Comparison of ENCODE assay signal across 18 cellular contexts in genomic region chr6:145018027-145018426, GRCh38.
DNase-seq lines count a peak whose midpoint lies in the region; ATAC-seq and TF ChIP-seq lines count a peak whose summit lies in the region.
"Had no signal": no experiment of that assay in that cellular context is flagged by ENCODE, and none has a peak within 500 bp of the region (broad histone marks: within the 10 kb centered on the region; RNA-seq: fewer than 3 reads in every experiment).

No MANE protein-coding gene starts in this region.

- BruUV-seq in HCT116 (replicated peaks; lab: Mats Ljungman, UMichigan) = no TSS peak

- intact Hi-C loops in HCT116 (cut with micrococcal nuclease) = no loop called here
- intact Hi-C loops in activated T-helper 2 cell treated with anti-CD3 and anti-CD28 coated beads, Interferon-gamma antibody, Interleukin-2, Interleukin-4, amounts not matched to agents 10 μg/mL and 5 μg/mL and 100 μg/mL, durations not matched to agents 14 hours and 24 hours and 36 hours (cut with micrococcal nuclease) = loop anchor here (10.0 kb wide), 1 partner anchor 293 kb away; no protein-coding TSS in a partner anchor

- H3K27me3 Mint-ChIP-seq in GM23338 (ENCODE audit: insufficient read depth, low read depth, poor library complexity) (no peaks in the 10 kb centered on the region), nephron progenitor cell (ENCODE audit: low read depth, poor library complexity) (no peaks in the 10 kb centered on the region), type B pancreatic cell (no peaks in the 10 kb centered on the region)
- no peaks in the 10 kb centered on the region for H3K27me3 Mint-ChIP-seq in activated T-helper 2 cell treated with anti-CD3 and anti-CD28 coated beads, Interferon-gamma antibody, Interleukin-2, Interleukin-4, amounts not matched to agents 10 μg/mL and 5 μg/mL and 100 μg/mL, durations not matched to agents 14 hours and 24 hours and 36 hours (ENCODE audit: low read depth)

- TF ChIP-seq POLR2A in HCT116 (IDR thresholded peaks at IDR 0.05; ENCODE audit: borderline replicate concordance, extremely low read depth, insufficient read depth, insufficient read length) = no peak

- H3K4me3 Mint-ChIP-seq in GM23338 (no peak overlapping the region), nephron progenitor cell (no peak overlapping the region), type B pancreatic cell (no peak overlapping the region)
- H3K4me3 Mint-ChIP-seq in activated T-helper 2 cell treated with anti-CD3 and anti-CD28 coated beads, Interferon-gamma antibody, Interleukin-2, Interleukin-4, amounts not matched to agents 10 μg/mL and 5 μg/mL and 100 μg/mL, durations not matched to agents 14 hours and 24 hours and 36 hours (ENCODE audit: low read depth) = no peak overlapping the region
- H3K4me3 Mint-ChIP-seq: B cell; CD8-positive, alpha-beta T cell had no signal

- H3K9me2 ChIP-seq in GM23338 (ENCODE audit: insufficient read depth) = no peaks in the 10 kb centered on the region
- H3K9me2 ChIP-seq in HCT116 (ENCODE audit: insufficient read depth) = no peaks in the 10 kb centered on the region

- H3K9me3 Mint-ChIP-seq in GM23338 (no peaks in the 10 kb centered on the region), nephron progenitor cell (no peaks in the 10 kb centered on the region), type B pancreatic cell (no peaks in the 10 kb centered on the region)
- H3K9me3 Mint-ChIP-seq in activated T-helper 2 cell treated with anti-CD3 and anti-CD28 coated beads, Interferon-gamma antibody, Interleukin-2, Interleukin-4, amounts not matched to agents 10 μg/mL and 5 μg/mL and 100 μg/mL, durations not matched to agents 14 hours and 24 hours and 36 hours = no peaks in the 10 kb centered on the region
- H3K9me3 Mint-ChIP-seq: CD8-positive, alpha-beta T cell had no signal

- H3K4me3 ChIP-seq in GM23338 (no peak overlapping the region), HCT116 (replicated peaks in 1 of 2; ENCODE audit: low read depth in 1 of 2, low read length in 2 of 2) (no peak overlapping the region)
- H3K4me3 ChIP-seq: BLaER1 treated with 17β-estradiol and CSF1 and Interleukin-3, amounts not matched to agents 10 nM and 100 nM; GM12878; HAP-1 had no signal

- H3K4me2 ChIP-seq in GM23338 = no peak overlapping the region
- no peak overlapping the region for H3K4me2 ChIP-seq in HCT116 (ENCODE audit: low read length)
- H3K4me2 ChIP-seq: BLaER1 treated with 17β-estradiol and CSF1 and Interleukin-3, amounts not matched to agents 10 nM and 100 nM; KMS-11 had no signal

- no peak for TF ChIP-seq RAD21 in HCT116 (IDR thresholded peaks at IDR 0.05; ENCODE audit: low read depth)

- H4K20me1 ChIP-seq in GM23338 (replicated peaks; ENCODE audit: insufficient read depth) = no peaks in the 10 kb centered on the region
- H4K20me1 ChIP-seq in HCT116 (ENCODE audit: insufficient read depth) = no peaks in the 10 kb centered on the region
- H4K20me1 ChIP-seq: BLaER1 treated with 17β-estradiol and CSF1 and Interleukin-3, amounts not matched to agents 10 nM and 100 nM had no signal

- H2AFZ ChIP-seq in GM23338 (peak overlapping the region; percentile 39), HCT116 (ENCODE audit: low read depth, low read length, poor library complexity, severe bottlenecking) (peak overlapping the region; percentile 77)

- POLR2A ChIA-PET in HCT116 (lab: Charles Lee) = no interaction called here

- H3K36me3 Mint-ChIP-seq in GM23338 (ENCODE audit: low read depth) = no peaks in the 10 kb centered on the region
- peaks cover 3% of the 10 kb centered on the region for H3K36me3 Mint-ChIP-seq in activated T-helper 2 cell treated with anti-CD3 and anti-CD28 coated beads, Interferon-gamma antibody, Interleukin-2, Interleukin-4, amounts not matched to agents 10 μg/mL and 5 μg/mL and 100 μg/mL, durations not matched to agents 14 hours and 24 hours and 36 hours (ENCODE audit: low read depth)
- H3K36me3 Mint-ChIP-seq in nephron progenitor cell (ENCODE audit: low read depth) = no peaks in the 10 kb centered on the region
- no peaks in the 10 kb centered on the region for H3K36me3 Mint-ChIP-seq in type B pancreatic cell
- H3K36me3 Mint-ChIP-seq: CD8-positive, alpha-beta T cell had no signal

- RAD21 ChIA-PET in HCT116 (lab: Charles Lee; ENCODE audit: low non-redundant PET in 1 of 2, low total read pairs in 2 of 2, uncharacterized antibody in 2 of 2, unreplicated experiment in 2 of 2) = no interaction called here

- DNase-seq in GM23338 (ENCODE audit: low spot score) (no peak), HCT116 (ENCODE audit: low read depth, low spot score) (no peak), nephron progenitor cell (no peak), type B pancreatic cell (ENCODE audit: extremely low spot score, unreplicated experiment) (no peak), NCI-H2081 treated with DMSO at 0.1 percent for 48 hours (lab: John Stamatoyannopoulos, UW) (no peak)
- no peak for DNase-seq in activated T-helper 2 cell treated with anti-CD3 and anti-CD28 coated beads, Interferon-gamma antibody, Interleukin-2, Interleukin-4, amounts not matched to agents 10 μg/mL and 5 μg/mL and 100 μg/mL, durations not matched to agents 14 hours and 24 hours and 36 hours (ENCODE audit: low spot score)
- DNase-seq: CD8-positive, alpha-beta T cell; DMS 273 treated with DMSO at 0.1 percent for 48 hours; DMS53; DND-41; EL had no signal

- TF ChIP-seq CTCF in GM23338 (conservative IDR thresholded peaks at IDR 0.05; ENCODE audit: low read depth in 2 of 2) (no peak), HCT116 (IDR thresholded peaks at IDR 0.05 in 2 of 3, conservative IDR thresholded peaks at IDR 0.05 in 1 of 3; ENCODE audit: borderline replicate concordance in 1 of 3, insufficient read depth in 1 of 3, low read depth in 2 of 3, low read length in 2 of 3) (no peak), nephron progenitor cell (IDR thresholded peaks at IDR 0.05) (no peak), type B pancreatic cell (conservative IDR thresholded peaks at IDR 0.05) (no peak)

- no peaks in the 10 kb centered on the region for H3K27me3 ChIP-seq in GM23338 (ENCODE audit: insufficient read depth)
- no peaks in the 10 kb centered on the region for H3K27me3 ChIP-seq in HCT116 (ENCODE audit: insufficient read depth, low read length)
- H3K27me3 ChIP-seq: BLaER1 treated with 17β-estradiol and CSF1 and Interleukin-3, amounts not matched to agents 10 nM and 100 nM had no signal

- H3K36me3 ChIP-seq in GM23338 (ENCODE audit: insufficient read depth) = no peaks in the 10 kb centered on the region
- H3K36me3 ChIP-seq in HCT116 (ENCODE audit: control insufficient read depth in 1 of 2, insufficient read depth in 2 of 2, low read length in 2 of 2) = no peaks in the 10 kb centered on the region
- H3K36me3 ChIP-seq: BLaER1 treated with 17β-estradiol and CSF1 and Interleukin-3, amounts not matched to agents 10 nM and 100 nM; HAP-1 had no signal

- H3K9me3 ChIP-seq in HCT116 (ENCODE audit: control insufficient read depth in 1 of 2, insufficient read depth in 1 of 2, low read depth in 1 of 2, low read length in 2 of 2) = no peaks in the 10 kb centered on the region
- H3K9me3 ChIP-seq: BLaER1 treated with 17β-estradiol and CSF1 and Interleukin-3, amounts not matched to agents 10 nM and 100 nM; HAP-1 had no signal

- H3K27ac Mint-ChIP-seq in GM23338 (no peak overlapping the region), nephron progenitor cell (peak overlapping the region; percentile 46), type B pancreatic cell (no peak overlapping the region)
- H3K27ac Mint-ChIP-seq in activated T-helper 2 cell treated with anti-CD3 and anti-CD28 coated beads, Interferon-gamma antibody, Interleukin-2, Interleukin-4, amounts not matched to agents 10 μg/mL and 5 μg/mL and 100 μg/mL, durations not matched to agents 14 hours and 24 hours and 36 hours = peak overlapping the region; percentile 19
- H3K27ac Mint-ChIP-seq: B cell; CD8-positive, alpha-beta T cell had no signal

- H3K4me1 ChIP-seq in GM23338 (ENCODE audit: insufficient read depth) = peaks cover 4% of the 10 kb centered on the region; the same call in 1 of the 2 replicates
- H3K4me1 ChIP-seq in HCT116 (ENCODE audit: control insufficient read depth in 1 of 2, insufficient read depth in 2 of 2, low read length in 2 of 2) = peaks cover 8 to 46% of the 10 kb centered on the region in 2 experiments

- H3K27ac ChIP-seq in GM23338 (ENCODE audit: low read depth) (no peak overlapping the region), HCT116 (ENCODE audit: low read depth, low read length) (no peak overlapping the region)
- H3K27ac ChIP-seq: BLaER1 treated with 17β-estradiol and CSF1 and Interleukin-3, amounts not matched to agents 10 nM and 100 nM; HL-60; KMS-11 had no signal

- H3F3A ChIP-seq in GM23338 (replicated peaks; ENCODE audit: low read depth) = no peaks in the 10 kb centered on the region

- CTCF ChIA-PET in HCT116 (lab: Charles Lee) = no interaction called here

- no peak for ATAC-seq in GM23338
- no peak for ATAC-seq in HCT116
- no peak for ATAC-seq in GM21390 (IDR thresholded peaks at IDR 0.05; ENCODE audit: unreplicated experiment)
- ATAC-seq: CD8-positive, alpha-beta T cell; GM12878 had no signal

- H3K79me2 ChIP-seq in GM23338 (replicated peaks; ENCODE audit: insufficient read depth) = no peaks in the 10 kb centered on the region
- H3K79me2 ChIP-seq in HCT116 (ENCODE audit: insufficient read depth, low read length) = no peaks in the 10 kb centered on the region

- H3K9ac ChIP-seq in HCT116 (ENCODE audit: low read length) = no peak overlapping the region
- H3K9ac ChIP-seq: BLaER1 treated with 17β-estradiol and CSF1 and Interleukin-3, amounts not matched to agents 10 nM and 100 nM; KMS-11 had no signal

- H3K4me1 Mint-ChIP-seq in GM23338 = peaks cover 2% of the 10 kb centered on the region; the same call in 2 of the 3 replicates
- peaks cover 53% of the 10 kb centered on the region for H3K4me1 Mint-ChIP-seq in activated T-helper 2 cell treated with anti-CD3 and anti-CD28 coated beads, Interferon-gamma antibody, Interleukin-2, Interleukin-4, amounts not matched to agents 10 μg/mL and 5 μg/mL and 100 μg/mL, durations not matched to agents 14 hours and 24 hours and 36 hours (ENCODE audit: low read depth)
- H3K4me1 Mint-ChIP-seq in nephron progenitor cell = peaks cover 14% of the 10 kb centered on the region
- peaks cover 6% of the 10 kb centered on the region for H3K4me1 Mint-ChIP-seq in type B pancreatic cell (ENCODE audit: unreplicated experiment)
- H3K4me1 Mint-ChIP-seq: B cell had no signal

TF ChIP-seq in GM23338, 12 proteins besides CTCF, POLR2A, EP300 and RAD21:
- no peak for TF ChIP-seq ZNF114 (CRISPR knock-in tag; IDR thresholded peaks at IDR 0.05)

TF ChIP-seq in HCT116, 20 proteins besides CTCF, POLR2A, EP300 and RAD21 (continues in another document):
- TF ChIP-seq EZH2phosphoT487 (IDR thresholded peaks at IDR 0.05; ENCODE audit: borderline replicate concordance) = no peak
- no peak for TF ChIP-seq SRF (IDR thresholded peaks at IDR 0.05; ENCODE audit: low read depth)
- TF ChIP-seq EZH2 (IDR thresholded peaks at IDR 0.05) = no peak
- TF ChIP-seq MAX (IDR thresholded peaks at IDR 0.05) = no peak
- no peak for TF ChIP-seq EGR1 (IDR thresholded peaks at IDR 0.05; ENCODE audit: low read depth)
- no peak for TF ChIP-seq CBX3 (IDR thresholded peaks at IDR 0.05; ENCODE audit: low read depth)
- TF ChIP-seq SP1 (IDR thresholded peaks at IDR 0.05; ENCODE audit: low read depth) = no peak

Comparison
In these comparisons a context has a peak if more than half of its experiments do, and no peak if none do; other contexts are left out.
1. H3K27ac Mint-ChIP-seq: peak in activated T-helper 2 cell treated with anti-CD3 and anti-CD28 coated beads, Interferon-gamma antibody, Interleukin-2, Interleukin-4, amounts not matched to agents 10 μg/mL and 5 μg/mL and 100 μg/mL, durations not matched to agents 14 hours and 24 hours and 36 hours (single experiment) and nephron progenitor cell (single experiment); none in GM23338 (single experiment) and type B pancreatic cell (single experiment).